10 cellular contexts compared by ENCODE assay signal in the genomic region with DNA sequence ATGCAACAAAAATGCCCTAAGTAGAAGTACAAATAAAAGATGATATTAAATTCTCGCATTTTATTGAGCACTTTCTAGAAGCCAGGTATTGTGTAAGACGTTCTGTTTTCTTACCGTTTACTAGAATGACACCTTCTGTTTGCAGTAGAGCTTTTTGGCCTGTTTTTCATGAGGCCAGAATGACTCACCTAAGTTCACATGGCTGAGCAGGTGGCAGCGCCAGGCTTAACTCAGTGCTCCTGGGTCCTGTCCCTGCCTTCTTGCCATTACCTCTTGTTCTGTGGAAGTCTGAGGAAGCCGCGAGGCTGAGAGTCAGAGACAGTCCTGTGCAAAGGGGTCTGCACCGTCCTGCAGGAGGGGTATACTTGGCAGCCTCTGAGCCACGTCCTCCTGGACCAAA.
DNase-seq lines count a peak whose midpoint lies in the region; ATAC-seq, FAIRE-seq and TF ChIP-seq lines count a peak whose summit lies in the region.
"Had no signal": no experiment of that assay in that cellular context is flagged by ENCODE, and none has a peak within 500 bp of the region (broad histone marks: within the 10 kb centered on the region; RNA-seq: fewer than 3 reads in every experiment).

No MANE protein-coding gene starts in this region.

- peak overlapping the region; percentile 86 for H3K27ac Mint-ChIP-seq in HFFc6

- H3K27me3 ChIP-seq in smooth muscle cell (ENCODE audit: low read depth), result no peaks in the 10 kb centered on the region

- peaks cover 84% of the 10 kb centered on the region for H3K4me1 Mint-ChIP-seq in HFFc6 (ENCODE audit: low read depth)

- FAIRE-seq in islet of Langerhans (lab: Jason Lieb, UNC), result peak; percentile 99
- FAIRE-seq: D721Med had no signal

- no peak overlapping the region for H3K4me2 ChIP-seq in smooth muscle cell

- H3K27ac ChIP-seq in RWPE1 (peak overlapping the region; percentile 52), smooth muscle cell (ENCODE audit: low read depth) (peak overlapping the region; percentile 46)

- peaks cover 4% of the 10 kb centered on the region for H3K27me3 Mint-ChIP-seq in HFFc6 (ENCODE audit: insufficient read depth)

- H3K4me3 Mint-ChIP-seq in HFFc6, result peak overlapping the region; percentile 47; the same call in 1 of the 2 replicates

- no peak overlapping the region for H2AFZ ChIP-seq in smooth muscle cell (ENCODE audit: low read depth)

- peaks cover 63% of the 10 kb centered on the region for H4K20me1 ChIP-seq in smooth muscle cell (ENCODE audit: low read depth)

- ATAC-seq in GM21367 (IDR thresholded peaks at IDR 0.05; ENCODE audit: unreplicated experiment) (no peak), GM19351 (IDR thresholded peaks at IDR 0.05; ENCODE audit: unreplicated experiment) (no peak)
- ATAC-seq: sciatic nerve had no signal

- no peak overlapping the region for H3K4me3 ChIP-seq in smooth muscle cell

- DNase-seq in HFFc6 (no peak), RWPE1 (ENCODE audit: low spot score) (peak; percentile 42), smooth muscle cell (lab: John Stamatoyannopoulos, UW; ENCODE audit: unreplicated experiment) (no peak), COR-L47 (lab: John Stamatoyannopoulos, UW) (no peak)
- DNase-seq: activated CD4-positive, CD25-positive, alpha-beta regulatory T cell had no signal

- CTCF ChIA-PET in RWPE1 (lab: Yijun Ruan, JAX), result no interaction called here

- no peak overlapping the region for H3K9ac ChIP-seq in smooth muscle cell (ENCODE audit: low read depth)

- H3K36me3 ChIP-seq in smooth muscle cell (ENCODE audit: low read depth), result no peaks in the 10 kb centered on the region

- no peaks in the 10 kb centered on the region for H3K4me1 ChIP-seq in smooth muscle cell (ENCODE audit: low read depth)

- peaks cover 49% of the 10 kb centered on the region for H3K79me2 ChIP-seq in smooth muscle cell (ENCODE audit: low read depth)

- TF ChIP-seq CTCF in HFFc6 (IDR thresholded peaks at IDR 0.05), result no peak
- TF ChIP-seq CTCF in RWPE1 (conservative IDR thresholded peaks at IDR 0.05; ENCODE audit: low read depth), result no peak
- no peak for TF ChIP-seq CTCF in smooth muscle cell (IDR thresholded peaks at IDR 0.05; ENCODE audit: borderline replicate concordance, insufficient read depth, poor library complexity, severe bottlenecking)

- POLR2A ChIA-PET in RWPE1 (lab: Yijun Ruan, JAX; ENCODE audit: low non-redundant PET), result no interaction called here

- 87% methylated on average over 8 of the region's 8 CpGs for WGBS in smooth muscle cell (ENCODE audit: low lambda C conversion rate)

- no peaks in the 10 kb centered on the region for H3K9me3 ChIP-seq in smooth muscle cell (replicated peaks; ENCODE audit: low read depth)

- H3F3A ChIP-seq in smooth muscle cell (ENCODE audit: low read depth), result no peaks in the 10 kb centered on the region

- H3K9me3 Mint-ChIP-seq in HFFc6, result no peaks in the 10 kb centered on the region

- H3K36me3 Mint-ChIP-seq in HFFc6 (ENCODE audit: low read depth), result peaks cover 35% of the 10 kb centered on the region
